8 cellular contexts compared by ENCODE assay signal in the genomic region with DNA sequence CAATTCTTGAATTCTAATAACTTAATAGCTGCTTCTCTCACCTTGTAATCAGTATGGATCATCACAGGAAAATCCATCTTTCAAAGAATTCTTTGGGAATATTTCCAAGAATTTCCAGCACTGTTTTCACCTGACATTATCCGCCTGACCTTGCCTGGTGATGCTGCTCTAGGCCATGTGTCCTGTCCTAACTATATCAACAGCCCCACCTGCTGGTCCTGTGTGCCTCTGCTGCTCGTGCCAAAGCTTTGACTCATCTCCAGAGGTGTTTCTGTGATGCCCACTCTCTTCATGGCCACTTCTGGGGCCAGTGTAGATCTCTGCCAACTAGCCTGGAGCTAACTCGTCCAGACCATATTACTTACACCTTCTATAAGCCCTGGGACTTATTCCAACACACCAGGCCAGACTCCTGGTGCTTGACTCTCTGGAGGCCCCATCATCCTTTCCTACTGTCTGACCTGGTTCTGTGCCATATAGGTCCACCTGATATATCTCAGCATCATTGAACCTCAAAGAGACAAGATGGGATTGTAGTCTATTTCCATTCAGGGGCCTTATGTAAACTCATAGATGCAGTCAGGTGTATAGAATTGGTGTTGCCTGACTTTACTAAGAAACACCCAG.
A peak's percentile ranks its signal among the peaks of the same experiment; 100 is the strongest.
DNase-seq lines count a peak whose midpoint lies in the region; ATAC-seq and TF ChIP-seq lines count a peak whose summit lies in the region.

No MANE protein-coding gene starts in this region.

- H3K36me3 ChIP-seq in SJCRH30 (no peaks in the 10 kb centered on the region), psoas muscle (ENCODE audit: insufficient read depth in 1 of 2, low read depth in 1 of 2) (no peaks in the 10 kb centered on the region)

- TF ChIP-seq RAD21 in Ishikawa (IDR thresholded peaks at IDR 0.05; ENCODE audit: low read depth), result peak; percentile 81

- H3K27ac ChIP-seq in SJCRH30 (no peak overlapping the region), psoas muscle (no peak overlapping the region)

- no peaks in the 10 kb centered on the region for H3K36me3 Mint-ChIP-seq in glutamatergic neuron (ENCODE audit: unreplicated experiment)

- no peaks in the 10 kb centered on the region for H3K4me1 Mint-ChIP-seq in glutamatergic neuron (ENCODE audit: low read depth, unreplicated experiment)

- H3K4me3 ChIP-seq in SJCRH30, result no peak overlapping the region
- H3K4me3 ChIP-seq in psoas muscle, result no peak overlapping the region

- H3K9me3 ChIP-seq in SJCRH30 (replicated peaks), result no peaks in the 10 kb centered on the region
- no peaks in the 10 kb centered on the region for H3K9me3 ChIP-seq in psoas muscle

- 55 to 58% (median 57%) methylated on average over 3 of the region's 3 CpGs for WGBS in psoas muscle, 3 donors

- TF ChIP-seq CTCF in glutamatergic neuron (IDR thresholded peaks at IDR 0.05; ENCODE audit: partially characterized antibody, unreplicated experiment) (peak; percentile 56), psoas muscle (IDR thresholded peaks at IDR 0.05) (peak; percentile 30)

- no peak overlapping the region for H3K4me3 Mint-ChIP-seq in glutamatergic neuron (ENCODE audit: unreplicated experiment)

- no peaks in the 10 kb centered on the region for H3K27me3 ChIP-seq in SJCRH30
- no peaks in the 10 kb centered on the region for H3K27me3 ChIP-seq in psoas muscle (ENCODE audit: insufficient read depth in 3 of 3, low read length in 2 of 3)

- DNase-seq in COLO829 (ENCODE audit: low spot score), result peak; percentile 43
- DNase-seq in SJCRH30, result peak; percentile 79 to 88
- DNase-seq in activated naive CD4-positive, alpha-beta T cell treated with Interleukin-2 at 50 U/mL for 16 hours, result peak; percentile 58
- DNase-seq in glutamatergic neuron, result peak; percentile 79
- peak in 1 of 2 donors; percentile 57 for DNase-seq in psoas muscle
- DNase-seq in posterior vena cava (ENCODE audit: low spot score), result no peak

- peak; percentile 72 for ATAC-seq in GM19463 (IDR thresholded peaks at IDR 0.05; ENCODE audit: unreplicated experiment)
- peak in 2 of 4 donors; percentile 40 to 59 for ATAC-seq in psoas muscle

- H3K27me3 Mint-ChIP-seq in glutamatergic neuron (ENCODE audit: unreplicated experiment), result no peaks in the 10 kb centered on the region

- TF ChIP-seq EP300 in Ishikawa (IDR thresholded peaks at IDR 0.05; ENCODE audit: borderline replicate concordance), result no peak

- intact Hi-C loops in psoas muscle (cut with DNase I) (no loop called here), posterior vena cava (cut with DNase I) (no loop called here)

- H3K4me1 ChIP-seq in SJCRH30, result peaks cover 13% of the 10 kb centered on the region
- H3K4me1 ChIP-seq in psoas muscle, result no peaks in the 10 kb centered on the region

- H3K27ac Mint-ChIP-seq in glutamatergic neuron (ENCODE audit: unreplicated experiment), result no peak overlapping the region

- peaks cover 5% of the 10 kb centered on the region for H3K9me3 Mint-ChIP-seq in glutamatergic neuron (ENCODE audit: unreplicated experiment)

TF ChIP-seq in Ishikawa, 13 proteins besides CTCF, POLR2A, EP300 and RAD21:
- TF ChIP-seq EGR1 (IDR thresholded peaks at IDR 0.05) (no peak), TAF1 (IDR thresholded peaks at IDR 0.05; ENCODE audit: low read depth) (no peak), YY1 (IDR thresholded peaks at IDR 0.05; ENCODE audit: low read depth) (no peak)
